8 cellular contexts compared by ENCODE assay signal in the genomic region with DNA sequence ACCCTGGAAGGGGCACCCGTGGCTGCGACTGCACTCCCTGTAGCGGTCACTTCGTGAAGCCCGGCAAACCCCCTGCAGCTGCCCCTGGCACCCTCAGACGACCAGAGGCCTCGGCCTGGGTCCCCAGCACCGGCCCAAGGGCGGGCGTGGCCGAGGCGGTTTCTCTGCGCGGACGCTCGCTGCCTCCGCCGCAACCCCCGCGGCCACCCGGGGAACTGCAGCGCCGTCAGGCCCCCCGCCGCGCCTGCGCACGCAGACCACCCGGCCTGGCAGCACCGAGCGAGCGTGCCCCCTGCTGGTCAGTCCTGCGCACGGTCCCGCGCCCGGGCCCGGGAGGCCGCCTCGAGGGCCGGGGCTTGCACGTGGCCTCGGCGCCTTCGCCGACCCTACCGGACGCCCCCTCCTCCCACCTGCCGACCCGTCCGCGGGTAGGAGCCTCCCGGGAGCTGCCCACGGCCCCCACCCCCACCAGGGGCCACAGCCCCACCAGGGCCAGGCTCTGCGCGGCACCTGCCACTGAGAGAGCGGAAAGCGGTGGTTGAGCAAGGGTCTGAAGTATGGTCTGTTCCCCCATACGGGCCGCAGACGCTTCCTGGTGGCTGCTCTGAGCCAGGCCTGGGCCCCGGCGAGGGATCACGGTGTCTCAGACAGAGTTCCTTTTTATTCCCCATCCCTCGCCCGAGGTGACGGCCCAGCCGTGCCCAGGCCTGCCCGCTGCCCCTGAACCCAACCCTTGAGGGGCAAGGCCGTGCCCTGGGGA. TPM values are rescaled to one million over a fixed set of nuclear protein-coding genes. Genes with fewer than 3 reads are reported as not detected.
DNase-seq lines count a peak whose midpoint lies in the region; ATAC-seq, FAIRE-seq and TF ChIP-seq lines count a peak whose summit lies in the region.

No MANE protein-coding gene starts in this region.

- TF ChIP-seq EP300 in HepG2 (IDR thresholded peaks at IDR 0.05; ENCODE audit: low read depth in 2 of 2, low read length in 2 of 2) (no peak), HepG2 (CRISPR knock-in tag; IDR thresholded peaks at IDR 0.05; ENCODE audit: borderline replicate concordance) (no peak)

- no peaks in the 10 kb centered on the region for H4K20me1 ChIP-seq in HepG2 (ENCODE audit: insufficient read depth, low read length)

- H3K4me2 ChIP-seq in HepG2 (ENCODE audit: low read depth, low read length) = peak overlapping the region; percentile 78

- H3K4me3 ChIP-seq in AG10803 (ENCODE audit: low read length) (peak overlapping the region; percentile 64), coronary artery (peak overlapping the region; percentile 76), HepG2 (replicated peaks in 1 of 3; ENCODE audit: insufficient read depth in 1 of 3, low read depth in 2 of 3, low read length in 3 of 3) (peak overlapping the region; percentile 59 to 73 (median 70))

- H3K36me3 ChIP-seq in HepG2 (replicated peaks in 1 of 2; ENCODE audit: control insufficient read depth in 1 of 2, insufficient read depth in 2 of 2, low read length in 2 of 2) = no peaks in the 10 kb centered on the region

- in situ Hi-C loops in HepG2 (cut with HindIII; ENCODE audit: extremely low pct_ligation_motif_present, low pct_unique_long_range_greater_than_20kb) = no loop called here

- peaks cover 73% of the 10 kb centered on the region for H3K4me1 ChIP-seq in HepG2 (ENCODE audit: insufficient read depth, low read length)

- H3K79me2 ChIP-seq in HepG2 (ENCODE audit: insufficient read depth, low read length) = no peaks in the 10 kb centered on the region

- no TSS peak for BruUV-seq in HepG2 (replicated peaks; lab: Mats Ljungman, UMichigan)

- ATAC-seq in GM18909 (IDR thresholded peaks at IDR 0.05; ENCODE audit: poor library complexity, unreplicated experiment) (peak; percentile 90), HG03175 (IDR thresholded peaks at IDR 0.05; ENCODE audit: unreplicated experiment) (peak; percentile 91), HepG2 (peak; percentile 56)

- 0% methylated on average over 5 of the region's 70 CpGs for WGBS in HepG2 (ENCODE audit: low lambda C conversion rate)

- peaks cover 3 to 6% of the 10 kb centered on the region in 2 experiments; a peak in 2 of 5 replicates for H3K27me3 ChIP-seq in HepG2 (ENCODE audit: control insufficient read depth in 1 of 2, insufficient read depth in 2 of 2, low read length in 2 of 2)

- FAIRE-seq in HepG2 (lab: Jason Lieb, UNC) = no peak

- POLR2A ChIA-PET in HepG2 (lab: Yijun Ruan, JAX) = interaction anchor here (0.6 to 2.7 kb wide), 12 partner anchors 10 to 147 kb away, joined by 3 to 14 read pairs (median 4); partner anchors contain the start of genes FAHD1, HAGH, MSRB1 and NUBP2

- H3K9me3 ChIP-seq in HepG2 (ENCODE audit: low read length) = no peaks in the 10 kb centered on the region

- peak; percentile 79 for DNase-seq in AG10803 (ENCODE audit: low read depth)
- peak; percentile 86 for DNase-seq in NCI-H345 (lab: John Stamatoyannopoulos, UW)
- peak; percentile 90 to 92 for DNase-seq in activated CD4-positive, alpha-beta T cell treated with anti-CD3 and anti-CD28 coated beads for 4 hours
- peak; percentile 86 for DNase-seq in coronary artery (ENCODE audit: low spot score)
- peak; percentile 55 for DNase-seq in HepG2 (ENCODE audit: low spot score)
- peak; percentile 96 for DNase-seq in stimulated activated CD4-positive, alpha-beta T cell treated with anti-CD3 and anti-CD28 coated beads, Interleukin-2, amount 100 ng/mL, for 24 hours

- intact Hi-C loops in HepG2 (cut with micrococcal nuclease; ENCODE audit: unreplicated experiment) = no loop called here

- peak; percentile 46 to 49; a peak in 3 of 4 replicates for TF ChIP-seq POLR2A in HepG2 (IDR thresholded peaks at IDR 0.05; ENCODE audit: insufficient read depth in 1 of 2, low read depth in 2 of 2, low read length in 2 of 2)

- TF ChIP-seq CTCF in AG10803 (conservative IDR thresholded peaks at IDR 0.05; ENCODE audit: low read length) (peak; percentile 46), coronary artery (IDR thresholded peaks at IDR 0.05) (peak; percentile 100), HepG2 (CRISPR knock-in tag; IDR thresholded peaks at IDR 0.05) (peak; percentile 90)

- peak; percentile 99 for TF ChIP-seq RAD21 in HepG2 (CRISPR knock-in tag; IDR thresholded peaks at IDR 0.05)

- peak overlapping the region; percentile 67 to 72 for H3K27ac ChIP-seq in coronary artery
- peak overlapping the region; percentile 38 for H3K27ac ChIP-seq in HepG2 (ENCODE audit: extremely low read length, insufficient read depth, low read length)

- CTCF ChIA-PET in HepG2 (lab: Yijun Ruan, JAX; ENCODE audit: low intra/inter-chr PET ratio, low total read pairs) = interaction anchor here (0.7 to 2.2 kb wide), 5 partner anchors 12 to 117 kb away, joined by 3 to 22 read pairs (median 3); no protein-coding TSS in a partner anchor

- no peak overlapping the region for H2AFZ ChIP-seq in HepG2 (ENCODE audit: low read length)

- peak overlapping the region; percentile 67 for H3K9ac ChIP-seq in HepG2 (ENCODE audit: insufficient read depth, low read depth, low read length)

RNA-seq across cellular contexts. Expression of gene HS3ST6, which starts 11.5 kb away (rescaled TPM):
- total RNA-seq in HepG2 (2016; rRNA removed; fragmentation: Illumina TruSeq; extraction: Trizol) = not detected in 2 replicates
- not detected in 2 replicates for total RNA-seq in HepG2 (2016; cell fraction: cytosol; rRNA removed; fragmentation: Illumina TruSeq; extraction: Trizol; ENCODE audit: low read depth)
- not detected in 2 replicates for total RNA-seq in HepG2 (2016; cell fraction: insoluble cytoplasmic fraction; rRNA removed; fragmentation: Illumina TruSeq; extraction: Trizol)
- not detected in 2 replicates for total RNA-seq in HepG2 (2016; cell fraction: membrane; rRNA removed; fragmentation: Illumina TruSeq; extraction: Trizol)
- total RNA-seq in HepG2 (2016; cell fraction: nucleus; rRNA removed; fragmentation: Illumina TruSeq; extraction: Trizol) = not detected in 2 replicates
- polyA plus RNA-seq in HepG2 (2011; rRNA removed) = not detected in 2 replicates
- polyA plus RNA-seq in HepG2 (2011; cell fraction: cytosol; rRNA removed) = not detected in 2 replicates
- polyA plus RNA-seq in HepG2 (2011; cell fraction: nucleus; rRNA removed) = not detected in 2 replicates
- not detected in 2 replicates for polyA plus RNA-seq in HepG2 (2012)
- polyA plus RNA-seq in HepG2 (2016; cell fraction: cytosol; fragmentation: Illumina TruSeq; extraction: Trizol; ENCODE audit: low read depth) = not detected in 2 replicates
- polyA plus RNA-seq in HepG2 (2016; cell fraction: insoluble cytoplasmic fraction; fragmentation: Illumina TruSeq; extraction: Trizol; ENCODE audit: low read depth) = not detected in 2 replicates
- not detected in 2 replicates for polyA plus RNA-seq in HepG2 (2016; cell fraction: membrane; fragmentation: Illumina TruSeq; extraction: Trizol; ENCODE audit: low read depth)
- polyA plus RNA-seq in HepG2 (2016; cell fraction: nucleus; fragmentation: Illumina TruSeq; extraction: Trizol; ENCODE audit: insufficient read depth, low read depth) = not detected in 2 replicates
- polyA minus RNA-seq in HepG2 (2011; rRNA and poly(A)+ RNA removed; ENCODE audit: low replicate concordance) = not detected in 2 replicates
- polyA minus RNA-seq in HepG2 (2011; cell fraction: cytosol; rRNA and poly(A)+ RNA removed) = not detected in 2 replicates
- not detected in 2 replicates for polyA minus RNA-seq in HepG2 (2011; cell fraction: nucleus; rRNA and poly(A)+ RNA removed)

RNA-seq across cellular contexts. Expression of gene MSRB1, which starts 13.2 kb away (rescaled TPM):
- total RNA-seq in HepG2 (2016; rRNA removed; fragmentation: Illumina TruSeq; extraction: Trizol) = 32.1 and 49.0 TPM in 2 replicates
- 17.7 and 18.5 TPM in 2 replicates for total RNA-seq in HepG2 (2016; cell fraction: cytosol; rRNA removed; fragmentation: Illumina TruSeq; extraction: Trizol; ENCODE audit: low read depth)
- 36.2 and 53.5 TPM in 2 replicates for total RNA-seq in HepG2 (2016; cell fraction: insoluble cytoplasmic fraction; rRNA removed; fragmentation: Illumina TruSeq; extraction: Trizol)
- total RNA-seq in HepG2 (2016; cell fraction: membrane; rRNA removed; fragmentation: Illumina TruSeq; extraction: Trizol) = 40.6 and 47.0 TPM in 2 replicates
- 22.9 and 23.6 TPM in 2 replicates for total RNA-seq in HepG2 (2016; cell fraction: nucleus; rRNA removed; fragmentation: Illumina TruSeq; extraction: Trizol)
- 75.4 and 84.2 TPM in 2 replicates for polyA plus RNA-seq in HepG2 (2011; rRNA removed)
- 77.3 and 104 TPM in 2 replicates for polyA plus RNA-seq in HepG2 (2011; cell fraction: cytosol; rRNA removed)
- polyA plus RNA-seq in HepG2 (2011; cell fraction: nucleus; rRNA removed) = 36.2 and 37.3 TPM in 2 replicates
- polyA plus RNA-seq in HepG2 (2012) = 50.3 and 50.5 TPM in 2 replicates
- polyA plus RNA-seq in HepG2 (2016; cell fraction: cytosol; fragmentation: Illumina TruSeq; extraction: Trizol; ENCODE audit: low read depth) = 33.2 and 38.6 TPM in 2 replicates
- polyA plus RNA-seq in HepG2 (2016; cell fraction: insoluble cytoplasmic fraction; fragmentation: Illumina TruSeq; extraction: Trizol; ENCODE audit: low read depth) = 123 and 143 TPM in 2 replicates
- 66.6 and 81.6 TPM in 2 replicates for polyA plus RNA-seq in HepG2 (2016; cell fraction: membrane; fragmentation: Illumina TruSeq; extraction: Trizol; ENCODE audit: low read depth)
- polyA plus RNA-seq in HepG2 (2016; cell fraction: nucleus; fragmentation: Illumina TruSeq; extraction: Trizol; ENCODE audit: insufficient read depth, low read depth) = 54.6 and 56.2 TPM in 2 replicates
- 38.3 and 153 TPM in 2 replicates for polyA minus RNA-seq in HepG2 (2011; rRNA and poly(A)+ RNA removed; ENCODE audit: low replicate concordance)
- 32.5 and 36.9 TPM in 2 replicates for polyA minus RNA-seq in HepG2 (2011; cell fraction: cytosol; rRNA and poly(A)+ RNA removed)
- polyA minus RNA-seq in HepG2 (2011; cell fraction: nucleus; rRNA and poly(A)+ RNA removed) = 29.6 and 34.3 TPM in 2 replicates

RNA-seq across cellular contexts. Expression of gene RPL3L, which starts 24.7 kb away (rescaled TPM):
- total RNA-seq in HepG2 (2016; rRNA removed; fragmentation: Illumina TruSeq; extraction: Trizol) = not detected in 2 replicates
- 1.0 TPM in 1 of 2 replicates, not detected in the other for total RNA-seq in HepG2 (2016; cell fraction: cytosol; rRNA removed; fragmentation: Illumina TruSeq; extraction: Trizol; ENCODE audit: low read depth)
- total RNA-seq in HepG2 (2016; cell fraction: insoluble cytoplasmic fraction; rRNA removed; fragmentation: Illumina TruSeq; extraction: Trizol) = 0.43 TPM in 1 of 2 replicates, not detected in the other
- 0.52 and 1.1 TPM in 2 replicates for total RNA-seq in HepG2 (2016; cell fraction: membrane; rRNA removed; fragmentation: Illumina TruSeq; extraction: Trizol)
- 1.1 TPM in 2 replicates for total RNA-seq in HepG2 (2016; cell fraction: nucleus; rRNA removed; fragmentation: Illumina TruSeq; extraction: Trizol)
- polyA plus RNA-seq in HepG2 (2011; rRNA removed) = 0.17 and 0.30 TPM in 2 replicates
- 0.06 and 0.11 TPM in 2 replicates for polyA plus RNA-seq in HepG2 (2011; cell fraction: cytosol; rRNA removed)
- polyA plus RNA-seq in HepG2 (2011; cell fraction: nucleus; rRNA removed) = 0.17 and 0.26 TPM in 2 replicates
- polyA plus RNA-seq in HepG2 (2012) = 0.64 and 1.1 TPM in 2 replicates
- not detected in 2 replicates for polyA plus RNA-seq in HepG2 (2016; cell fraction: cytosol; fragmentation: Illumina TruSeq; extraction: Trizol; ENCODE audit: low read depth)
- polyA plus RNA-seq in HepG2 (2016; cell fraction: insoluble cytoplasmic fraction; fragmentation: Illumina TruSeq; extraction: Trizol; ENCODE audit: low read depth) = not detected in 2 replicates
- polyA plus RNA-seq in HepG2 (2016; cell fraction: membrane; fragmentation: Illumina TruSeq; extraction: Trizol; ENCODE audit: low read depth) = 0.07 TPM in 1 of 2 replicates, not detected in the other
- not detected in 2 replicates for polyA plus RNA-seq in HepG2 (2016; cell fraction: nucleus; fragmentation: Illumina TruSeq; extraction: Trizol; ENCODE audit: insufficient read depth, low read depth)
- 3.8 TPM in 1 of 2 replicates, not detected in the other for polyA minus RNA-seq in HepG2 (2011; rRNA and poly(A)+ RNA removed; ENCODE audit: low replicate concordance)
- 0.89 TPM in 1 of 2 replicates, not detected in the other for polyA minus RNA-seq in HepG2 (2011; cell fraction: cytosol; rRNA and poly(A)+ RNA removed)
- 3.0 TPM in 1 of 2 replicates, not detected in the other for polyA minus RNA-seq in HepG2 (2011; cell fraction: nucleus; rRNA and poly(A)+ RNA removed)

RNA-seq across cellular contexts. Expression of gene NDUFB10, which starts 29.6 kb away (rescaled TPM):
- total RNA-seq in HepG2 (2016; rRNA removed; fragmentation: Illumina TruSeq; extraction: Trizol) = 143 and 157 TPM in 2 replicates
- total RNA-seq in HepG2 (2016; cell fraction: cytosol; rRNA removed; fragmentation: Illumina TruSeq; extraction: Trizol; ENCODE audit: low read depth) = 74.8 and 95.4 TPM in 2 replicates
- total RNA-seq in HepG2 (2016; cell fraction: insoluble cytoplasmic fraction; rRNA removed; fragmentation: Illumina TruSeq; extraction: Trizol) = 145 TPM in 2 replicates
- 96.5 and 119 TPM in 2 replicates for total RNA-seq in HepG2 (2016; cell fraction: membrane; rRNA removed; fragmentation: Illumina TruSeq; extraction: Trizol)
- total RNA-seq in HepG2 (2016; cell fraction: nucleus; rRNA removed; fragmentation: Illumina TruSeq; extraction: Trizol) = 52.6 and 56.0 TPM in 2 replicates
- polyA plus RNA-seq in HepG2 (2011; rRNA removed) = 68.6 and 73.7 TPM in 2 replicates
- 111 and 159 TPM in 2 replicates for polyA plus RNA-seq in HepG2 (2011; cell fraction: cytosol; rRNA removed)
- polyA plus RNA-seq in HepG2 (2011; cell fraction: nucleus; rRNA removed) = 63.4 and 64.1 TPM in 2 replicates
- 74.9 and 80.6 TPM in 2 replicates for polyA plus RNA-seq in HepG2 (2012)
- polyA plus RNA-seq in HepG2 (2016; cell fraction: cytosol; fragmentation: Illumina TruSeq; extraction: Trizol; ENCODE audit: low read depth) = 121 and 146 TPM in 2 replicates
- 185 and 203 TPM in 2 replicates for polyA plus RNA-seq in HepG2 (2016; cell fraction: insoluble cytoplasmic fraction; fragmentation: Illumina TruSeq; extraction: Trizol; ENCODE audit: low read depth)
- 122 and 150 TPM in 2 replicates for polyA plus RNA-seq in HepG2 (2016; cell fraction: membrane; fragmentation: Illumina TruSeq; extraction: Trizol; ENCODE audit: low read depth)
- polyA plus RNA-seq in HepG2 (2016; cell fraction: nucleus; fragmentation: Illumina TruSeq; extraction: Trizol; ENCODE audit: insufficient read depth, low read depth) = 134 and 138 TPM in 2 replicates
- polyA minus RNA-seq in HepG2 (2011; rRNA and poly(A)+ RNA removed; ENCODE audit: low replicate concordance) = 54.4 and 101 TPM in 2 replicates
- polyA minus RNA-seq in HepG2 (2011; cell fraction: cytosol; rRNA and poly(A)+ RNA removed) = 63.5 and 64.7 TPM in 2 replicates
- polyA minus RNA-seq in HepG2 (2011; cell fraction: nucleus; rRNA and poly(A)+ RNA removed) = 15.9 and 21.5 TPM in 2 replicates

RNA-seq across cellular contexts. Expression of gene RPS2, which starts 34.9 kb away (rescaled TPM):
- total RNA-seq in HepG2 (2016; rRNA removed; fragmentation: Illumina TruSeq; extraction: Trizol) = 1,908 and 1,988 TPM in 2 replicates
- total RNA-seq in HepG2 (2016; cell fraction: cytosol; rRNA removed; fragmentation: Illumina TruSeq; extraction: Trizol; ENCODE audit: low read depth) = 7,477 and 8,510 TPM in 2 replicates
- total RNA-seq in HepG2 (2016; cell fraction: insoluble cytoplasmic fraction; rRNA removed; fragmentation: Illumina TruSeq; extraction: Trizol) = 1,713 and 1,999 TPM in 2 replicates
- 6,682 and 6,920 TPM in 2 replicates for total RNA-seq in HepG2 (2016; cell fraction: membrane; rRNA removed; fragmentation: Illumina TruSeq; extraction: Trizol)
- 868 and 972 TPM in 2 replicates for total RNA-seq in HepG2 (2016; cell fraction: nucleus; rRNA removed; fragmentation: Illumina TruSeq; extraction: Trizol)
- polyA plus RNA-seq in HepG2 (2011; rRNA removed) = 4,513 and 4,514 TPM in 2 replicates
- polyA plus RNA-seq in HepG2 (2011; cell fraction: cytosol; rRNA removed) = 4,562 and 7,573 TPM in 2 replicates
- polyA plus RNA-seq in HepG2 (2011; cell fraction: nucleus; rRNA removed) = 3,188 and 3,237 TPM in 2 replicates
- 2,719 and 4,159 TPM in 2 replicates for polyA plus RNA-seq in HepG2 (2012)
- polyA plus RNA-seq in HepG2 (2016; cell fraction: cytosol; fragmentation: Illumina TruSeq; extraction: Trizol; ENCODE audit: low read depth) = 15,334 and 17,742 TPM in 2 replicates
- polyA plus RNA-seq in HepG2 (2016; cell fraction: insoluble cytoplasmic fraction; fragmentation: Illumina TruSeq; extraction: Trizol; ENCODE audit: low read depth) = 2,736 and 3,340 TPM in 2 replicates
- 10,909 and 11,775 TPM in 2 replicates for polyA plus RNA-seq in HepG2 (2016; cell fraction: membrane; fragmentation: Illumina TruSeq; extraction: Trizol; ENCODE audit: low read depth)
- 2,261 and 2,419 TPM in 2 replicates for polyA plus RNA-seq in HepG2 (2016; cell fraction: nucleus; fragmentation: Illumina TruSeq; extraction: Trizol; ENCODE audit: insufficient read depth, low read depth)
- 5,720 and 6,943 TPM in 2 replicates for polyA minus RNA-seq in HepG2 (2011; rRNA and poly(A)+ RNA removed; ENCODE audit: low replicate concordance)
- 2,159 and 2,271 TPM in 2 replicates for polyA minus RNA-seq in HepG2 (2011; cell fraction: cytosol; rRNA and poly(A)+ RNA removed)
- polyA minus RNA-seq in HepG2 (2011; cell fraction: nucleus; rRNA and poly(A)+ RNA removed) = 430 and 534 TPM in 2 replicates

Comparison
In these comparisons a context has a peak if more than half of its experiments do, and no peak if none do; other contexts are left out.
1. Peak in every context shown above with its lines: DNase-seq, ATAC-seq, H3K4me3 ChIP-seq and H3K27ac ChIP-seq.
2. CTCF ChIP-seq: peak in every context shown above with its lines; median percentile 100 in coronary artery; 90 in HepG2; 46 in AG10803.